ENCODE assay signal across 6 cellular contexts in genomic region chr17:64791226-64791625, GRCh38.
DNase-seq lines count a peak whose midpoint lies in the region; TF ChIP-seq lines count a peak whose summit lies in the region.
"Not testable (repeated sequence)": the region's sequence is repeated elsewhere in the genome, so short reads cannot be mapped to it uniquely, and the experiment has no call there.

No MANE protein-coding gene starts in this region.

- intact Hi-C loops in MCF 10A (cut with micrococcal nuclease); spleen (cut with DNase I; ENCODE audit: low total_unique reads): not testable (repeated sequence)

- not testable (repeated sequence) for H3K9me3 ChIP-seq in BLaER1, neutrophil, spleen

- not testable (repeated sequence) for H3K27me3 ChIP-seq in BLaER1; neutrophil; spleen (replicated peaks in 1 of 7)

- not testable (repeated sequence) for BruUV-seq in MCF 10A (replicated peaks; lab: Mats Ljungman, UMichigan)

- not testable (repeated sequence) for H3K9ac ChIP-seq in BLaER1

- H3K36me3 Mint-ChIP-seq in activated T-cell treated with anti-CD3 and anti-CD28 coated beads, Interleukin-2, amount 50 U/mL, for 24 hours (ENCODE audit: low read depth): peaks cover 39% of the 10 kb centered on the region
- peaks cover 31% of the 10 kb centered on the region for H3K36me3 Mint-ChIP-seq in MCF 10A (ENCODE audit: insufficient read depth, unreplicated experiment)

- TF ChIP-seq CTCF in RWPE1 (conservative IDR thresholded peaks at IDR 0.05; ENCODE audit: low read depth); MCF 10A (IDR thresholded peaks at IDR 0.05; ENCODE audit: unreplicated experiment); neutrophil (IDR thresholded peaks at IDR 0.05); spleen (IDR thresholded peaks at IDR 0.05 in 8 of 11, conservative IDR thresholded peaks at IDR 0.05 in 3 of 11): not testable (repeated sequence)

- H3K27ac ChIP-seq in BLaER1 (peak overlapping the region; percentile 64), RWPE1 (peak overlapping the region; percentile 91), neutrophil (peak overlapping the region; percentile 20)
- H3K27ac ChIP-seq in spleen: not testable (repeated sequence)

- not testable (repeated sequence) for H3K4me3 Mint-ChIP-seq in activated T-cell treated with anti-CD3 and anti-CD28 coated beads, Interleukin-2, amount 50 U/mL, for 24 hours; MCF 10A (ENCODE audit: unreplicated experiment)

- peaks cover 14% of the 10 kb centered on the region for H3K4me1 Mint-ChIP-seq in activated T-cell treated with anti-CD3 and anti-CD28 coated beads, Interleukin-2, amount 50 U/mL, for 24 hours (ENCODE audit: low read depth)
- H3K4me1 Mint-ChIP-seq in MCF 10A (ENCODE audit: insufficient read depth, unreplicated experiment): peaks cover 32% of the 10 kb centered on the region

- H3K9me3 Mint-ChIP-seq in activated T-cell treated with anti-CD3 and anti-CD28 coated beads, Interleukin-2, amount 50 U/mL, for 24 hours; MCF 10A (ENCODE audit: unreplicated experiment): not testable (repeated sequence)

- not testable (repeated sequence) for DNase-seq in RWPE1 (ENCODE audit: low spot score); MCF 10A (ENCODE audit: unreplicated experiment)
- peak; percentile 11 for DNase-seq in activated T-cell treated with anti-CD3 and anti-CD28 coated beads, Interleukin-2, amount 50 U/mL, for 24 hours
- DNase-seq in spleen: peak; percentile 24

- peak overlapping the region; percentile 73 for H3K4me2 ChIP-seq in BLaER1

- H3K36me3 ChIP-seq in BLaER1 (peaks cover 10% of the 10 kb centered on the region), neutrophil (peaks cover 58% of the 10 kb centered on the region), spleen (peaks cover 0 to 91% (median 18%) of the 10 kb centered on the region in 6 donors)

- POLR2A ChIA-PET in RWPE1 (lab: Yijun Ruan, JAX; ENCODE audit: low non-redundant PET); MCF 10A (lab: Yijun Ruan, JAX): not testable (repeated sequence)

- peaks cover 87% of the 10 kb centered on the region for H3K4me1 ChIP-seq in BLaER1
- H3K4me1 ChIP-seq in neutrophil (ENCODE audit: control insufficient read depth in 1 of 2, insufficient read depth in 1 of 2, low read depth in 1 of 2, low read length in 1 of 2): peaks cover 44 to 50% of the 10 kb centered on the region in 2 experiments
- peaks cover 0 to 37% (median 11%) of the 10 kb centered on the region in 6 donors for H3K4me1 ChIP-seq in spleen

- not testable (repeated sequence) for H3K4me3 ChIP-seq in BLaER1; neutrophil (ENCODE audit: low read depth in 1 of 2, low read length in 1 of 2); spleen

- CTCF ChIA-PET in RWPE1 (lab: Yijun Ruan, JAX); MCF 10A (lab: Yijun Ruan, JAX): not testable (repeated sequence)

- not testable (repeated sequence) for H4K20me1 ChIP-seq in BLaER1

- H3K27ac Mint-ChIP-seq in activated T-cell treated with anti-CD3 and anti-CD28 coated beads, Interleukin-2, amount 50 U/mL, for 24 hours: peak overlapping the region; percentile 18
- peak overlapping the region; percentile 65 for H3K27ac Mint-ChIP-seq in MCF 10A (ENCODE audit: low read depth, unreplicated experiment)

- H3K27me3 Mint-ChIP-seq in activated T-cell treated with anti-CD3 and anti-CD28 coated beads, Interleukin-2, amount 50 U/mL, for 24 hours; MCF 10A (ENCODE audit: insufficient read depth, unreplicated experiment): not testable (repeated sequence)

- TF ChIP-seq POLR2A in spleen (IDR thresholded peaks at IDR 0.05): not testable (repeated sequence)

- 79 to 86% (median 85%) methylated on average over 9 to 12 of the region's 12 CpGs for WGBS in spleen, 5 donors
